Comparison of ENCODE assay signal across 1 cellular context in genomic region chr20:46879386-46879785, GRCh38.
TF ChIP-seq lines count a peak whose summit lies in the region.

No MANE protein-coding gene starts in this region.

TF ChIP-seq in GM23338, 12 proteins besides CTCF, POLR2A, EP300 and RAD21 (continued from another document):
- TF ChIP-seq ZNF462 (CRISPR knock-in tag; IDR thresholded peaks at IDR 0.05) (no peak), EZH2 (IDR thresholded peaks at IDR 0.05; ENCODE audit: low read depth, unreplicated experiment) (no peak)
